In the genomic region with DNA sequence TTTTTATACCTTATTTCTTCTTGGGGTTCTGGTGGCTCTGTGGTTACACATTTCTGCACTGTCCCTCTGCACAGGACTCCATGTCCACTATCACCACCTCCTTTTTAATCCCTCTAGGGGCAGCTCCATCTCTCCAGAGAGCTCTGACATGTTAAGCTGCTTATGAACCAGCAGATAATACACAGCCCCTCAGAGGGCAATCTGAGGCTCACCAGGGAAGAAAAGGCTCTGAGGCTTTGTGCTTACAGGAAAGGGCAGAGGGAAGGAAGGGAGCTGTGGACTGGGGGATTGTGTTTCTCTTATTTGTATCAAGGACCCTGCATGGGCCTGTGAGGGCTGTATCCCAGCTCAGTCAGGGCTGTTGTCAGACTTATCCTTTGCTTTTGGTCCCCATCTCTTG, we compare ENCODE assay signal across 28 cellular contexts.
"Had no signal": no experiment of that assay in that cellular context is flagged by ENCODE, and none has a peak within 500 bp of the region (broad histone marks: within the 10 kb centered on the region; RNA-seq: fewer than 3 reads in every experiment).

No MANE protein-coding gene starts in this region.

- H3K36me3 ChIP-seq: ascending aorta, brain microvascular endothelial cell, esophagus squamous epithelium had no signal

- H3K4me3 ChIP-seq: ascending aorta, coronary artery, dorsolateral prefrontal cortex, esophagus squamous epithelium had no signal

- DNase-seq: activated CD4-positive, alpha-beta memory T cell treated with anti-CD3 and anti-CD28 coated beads, Interleukin-2, amount 10 ng/mL, durations not matched to agents 7 days and 5 days; activated CD4-positive, alpha-beta T cell treated with anti-CD3 and anti-CD28 coated beads for 1 hour; activated CD4-positive, alpha-beta T cell treated with anti-CD3 and anti-CD28 coated beads for 4 hours; activated CD4-positive, alpha-beta T cell treated with anti-CD3 and anti-CD28 coated beads, Interleukin-2, amount 10 ng/mL, durations not matched to agents 7 days and 5 days; activated CD4-positive, alpha-beta T cell treated with anti-CD3 and anti-CD28 coated beads, Interleukin-2, amount 50 U/mL, for 4 hours; activated CD8-positive, alpha-beta memory T cell treated with anti-CD3 and anti-CD28 coated beads, Interleukin-2, amount 50 U/mL, for 48 hours; activated gamma-delta T cell; activated naive CD4-positive, alpha-beta T cell; activated naive CD4-positive, alpha-beta T cell treated with anti-CD3 and anti-CD28 coated beads, Interleukin-2, amount 10 ng/mL, durations not matched to agents 7 days and 5 days; activated naive CD8-positive, alpha-beta T cell treated with anti-CD3 and anti-CD28 coated beads, Interleukin-2, amount 10 ng/mL, durations not matched to agents 7 days and 5 days; activated T-cell treated with anti-CD3 and anti-CD28 coated beads for 4 hours; activated T-cell treated with anti-CD3 and anti-CD28 coated beads, Interleukin-2, amount 50 U/mL, for 24 hours; activated T-cell treated with anti-CD3 and anti-CD28 coated beads, Interleukin-2, amount 50 U/mL, for 72 hours; brain microvascular endothelial cell; dorsolateral prefrontal cortex; effector CD4-positive, alpha-beta T cell; effector memory CD8-positive, alpha-beta T cell; esophagus squamous epithelium; head of caudate nucleus; hippocampal formation; T-helper 2 cell had no signal

- H3K27me3 ChIP-seq: ascending aorta, brain microvascular endothelial cell, dorsolateral prefrontal cortex, esophagus squamous epithelium had no signal

- H3K36me3 Mint-ChIP-seq: activated naive CD4-positive, alpha-beta T cell treated with anti-CD3 and anti-CD28 coated beads, Interleukin-2, amount 10 ng/mL, durations not matched to agents 7 days and 5 days; activated naive CD4-positive, alpha-beta T cell treated with anti-CD3 and anti-CD28 coated beads, Interleukin-2, amount 50 U/mL, for 72 hours; activated naive CD8-positive, alpha-beta T cell treated with anti-CD3 and anti-CD28 coated beads, Interleukin-2, amount 10 ng/mL, durations not matched to agents 7 days and 5 days; WTC11 had no signal

- H3K4me3 Mint-ChIP-seq: activated CD4-positive, alpha-beta memory T cell treated with anti-CD3 and anti-CD28 coated beads, Interleukin-2, amount 10 ng/mL, durations not matched to agents 7 days and 5 days; activated CD4-positive, alpha-beta T cell treated with anti-CD3 and anti-CD28 coated beads, Interleukin-2, amount 10 ng/mL, durations not matched to agents 7 days and 5 days; activated naive CD4-positive, alpha-beta T cell treated with anti-CD3 and anti-CD28 coated beads, Interleukin-2, amount 10 ng/mL, durations not matched to agents 7 days and 5 days; activated naive CD8-positive, alpha-beta T cell treated with anti-CD3 and anti-CD28 coated beads, Interleukin-2, amount 10 ng/mL, durations not matched to agents 7 days and 5 days; activated T-cell treated with anti-CD3 and anti-CD28 coated beads, Interleukin-2, amount 50 U/mL, for 24 hours; activated T-cell treated with anti-CD3 and anti-CD28 coated beads, Interleukin-2, amount 50 U/mL, for 72 hours; central memory CD8-positive, alpha-beta T cell; dendritic cell treated with granulocyte-macrophage colony-stimulating factor and Interleukin-4, amounts not matched to agents 40 ng/mL and 50 ng/mL, for 4 days; effector memory CD8-positive, alpha-beta T cell; WTC11 had no signal

- H3K4me1 ChIP-seq: ascending aorta, esophagus squamous epithelium had no signal

- H3K27ac ChIP-seq: ascending aorta, brain microvascular endothelial cell, coronary artery, dorsolateral prefrontal cortex, epithelial cell of prostate, esophagus squamous epithelium had no signal

- H3K9me3 Mint-ChIP-seq: activated CD4-positive, alpha-beta memory T cell treated with anti-CD3 and anti-CD28 coated beads, Interleukin-2, amount 10 ng/mL, durations not matched to agents 7 days and 5 days; activated CD4-positive, alpha-beta T cell treated with anti-CD3 and anti-CD28 coated beads, Interleukin-2, amount 10 ng/mL, durations not matched to agents 7 days and 5 days; activated naive CD4-positive, alpha-beta T cell treated with anti-CD3 and anti-CD28 coated beads, Interleukin-2, amount 10 ng/mL, durations not matched to agents 7 days and 5 days; activated naive CD4-positive, alpha-beta T cell treated with anti-CD3 and anti-CD28 coated beads, Interleukin-2, amount 50 U/mL, for 72 hours; activated naive CD8-positive, alpha-beta T cell treated with anti-CD3 and anti-CD28 coated beads, Interleukin-2, amount 10 ng/mL, durations not matched to agents 7 days and 5 days; activated T-cell treated with anti-CD3 and anti-CD28 coated beads, Interleukin-2, amount 50 U/mL, for 24 hours; activated T-cell treated with anti-CD3 and anti-CD28 coated beads, Interleukin-2, amount 50 U/mL, for 72 hours; central memory CD8-positive, alpha-beta T cell; dendritic cell treated with granulocyte-macrophage colony-stimulating factor and Interleukin-4, amounts not matched to agents 40 ng/mL and 50 ng/mL, for 4 days; effector memory CD8-positive, alpha-beta T cell had no signal

- H3K9me3 ChIP-seq: ascending aorta, esophagus squamous epithelium had no signal

- H3K27ac Mint-ChIP-seq: activated CD4-positive, alpha-beta memory T cell treated with anti-CD3 and anti-CD28 coated beads, Interleukin-2, amount 10 ng/mL, durations not matched to agents 7 days and 5 days; activated CD4-positive, alpha-beta T cell treated with anti-CD3 and anti-CD28 coated beads, Interleukin-2, amount 10 ng/mL, durations not matched to agents 7 days and 5 days; activated naive CD4-positive, alpha-beta T cell treated with anti-CD3 and anti-CD28 coated beads, Interleukin-2, amount 10 ng/mL, durations not matched to agents 7 days and 5 days; activated naive CD4-positive, alpha-beta T cell treated with anti-CD3 and anti-CD28 coated beads, Interleukin-2, amount 50 U/mL, for 72 hours; activated naive CD8-positive, alpha-beta T cell treated with anti-CD3 and anti-CD28 coated beads, Interleukin-2, amount 10 ng/mL, durations not matched to agents 7 days and 5 days; activated T-cell treated with anti-CD3 and anti-CD28 coated beads, Interleukin-2, amount 50 U/mL, for 24 hours; activated T-cell treated with anti-CD3 and anti-CD28 coated beads, Interleukin-2, amount 50 U/mL, for 72 hours; dendritic cell treated with granulocyte-macrophage colony-stimulating factor and Interleukin-4, amounts not matched to agents 40 ng/mL and 50 ng/mL, for 4 days; effector memory CD8-positive, alpha-beta T cell; WTC11 had no signal

- H3K4me1 Mint-ChIP-seq: activated CD4-positive, alpha-beta memory T cell treated with anti-CD3 and anti-CD28 coated beads, Interleukin-2, amount 10 ng/mL, durations not matched to agents 7 days and 5 days; activated CD4-positive, alpha-beta T cell treated with anti-CD3 and anti-CD28 coated beads, Interleukin-2, amount 10 ng/mL, durations not matched to agents 7 days and 5 days; activated naive CD4-positive, alpha-beta T cell treated with anti-CD3 and anti-CD28 coated beads, Interleukin-2, amount 10 ng/mL, durations not matched to agents 7 days and 5 days; activated naive CD8-positive, alpha-beta T cell treated with anti-CD3 and anti-CD28 coated beads, Interleukin-2, amount 10 ng/mL, durations not matched to agents 7 days and 5 days; central memory CD8-positive, alpha-beta T cell; WTC11 had no signal

- H3K27me3 Mint-ChIP-seq: activated CD4-positive, alpha-beta memory T cell treated with anti-CD3 and anti-CD28 coated beads, Interleukin-2, amount 10 ng/mL, durations not matched to agents 7 days and 5 days; activated naive CD4-positive, alpha-beta T cell treated with anti-CD3 and anti-CD28 coated beads, Interleukin-2, amount 10 ng/mL, durations not matched to agents 7 days and 5 days; activated T-cell treated with anti-CD3 and anti-CD28 coated beads, Interleukin-2, amount 50 U/mL, for 24 hours; central memory CD8-positive, alpha-beta T cell; dendritic cell treated with granulocyte-macrophage colony-stimulating factor and Interleukin-4, amounts not matched to agents 40 ng/mL and 50 ng/mL, for 4 days had no signal
